In the genomic region with DNA sequence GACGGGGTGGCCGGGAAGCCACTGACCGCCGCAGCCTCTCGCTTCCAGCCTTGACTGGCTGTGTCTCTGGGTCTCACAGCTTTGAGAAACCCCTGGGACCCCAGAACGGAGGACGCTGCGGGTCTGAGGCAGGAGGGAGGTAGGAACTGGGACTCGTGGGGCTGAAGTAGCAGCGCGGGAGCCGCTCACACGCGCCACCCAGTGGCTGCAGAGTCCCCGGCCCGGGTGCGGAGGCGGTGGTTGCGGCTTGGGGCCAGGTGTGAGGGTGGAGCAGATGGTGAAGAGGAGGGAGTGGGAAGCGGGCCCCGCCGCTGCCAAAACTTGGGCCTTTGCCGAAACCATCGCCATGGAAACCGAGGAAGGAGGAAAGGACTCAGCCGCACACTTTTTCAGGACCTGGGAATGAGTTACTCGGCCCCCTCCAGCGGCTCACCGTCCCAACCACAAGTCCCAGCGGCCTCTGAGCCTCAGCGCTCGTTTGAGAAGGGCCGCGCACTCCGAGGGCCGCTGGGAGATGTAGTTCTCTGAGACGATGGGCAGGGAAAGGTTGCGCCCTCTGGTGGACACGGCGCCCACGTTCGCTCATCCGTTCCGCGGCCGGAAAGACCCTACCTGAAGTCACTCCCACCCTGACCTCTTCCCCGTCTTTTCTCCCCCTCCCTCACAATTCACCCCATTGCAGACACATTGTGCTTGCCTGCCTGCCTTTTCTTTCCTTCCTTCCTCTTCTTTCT, we compare ENCODE assay signal across 8 cellular contexts. TPM values are rescaled to one million over a fixed set of nuclear protein-coding genes. Genes with fewer than 3 reads are reported as not detected.
A peak's percentile ranks its signal among the peaks of the same experiment; 100 is the strongest.
DNase-seq lines count a peak whose midpoint lies in the region; ATAC-seq, FAIRE-seq and TF ChIP-seq lines count a peak whose summit lies in the region.

No MANE protein-coding gene starts in this region.

- peak overlapping the region; percentile 61 for H3K27ac Mint-ChIP-seq in mesothelial cell of epicardium

- H3K36me3 ChIP-seq in HUES6 (ENCODE audit: control insufficient read depth, insufficient read depth, low read length) = peaks cover 19% of the 10 kb centered on the region

- no peaks in the 10 kb centered on the region for H3K9me3 Mint-ChIP-seq in mesothelial cell of epicardium

- H3K27ac ChIP-seq in HUES6 (ENCODE audit: low read depth, low read length) = no peak overlapping the region; the same call in 1 of the 2 replicates

- peaks cover 18% of the 10 kb centered on the region for H3K4me1 Mint-ChIP-seq in mesothelial cell of epicardium

- peak; percentile 68 for ATAC-seq in GM21515 (IDR thresholded peaks at IDR 0.05; ENCODE audit: unreplicated experiment)

- peak; percentile 87 for DNase-seq in D341Med (ENCODE audit: low spot score)
- DNase-seq in NOMO-1 treated with dmso at 0.1 percent for 144 hours (lab: John Stamatoyannopoulos, UW; ENCODE audit: unreplicated experiment) = peak; percentile 94
- DNase-seq in activated CD8-positive, alpha-beta memory T cell treated with anti-CD3 and anti-CD28 coated beads, Interleukin-2, amount 50 U/mL, for 1 hour (ENCODE audit: extremely low read depth) = peak; percentile 87
- peak; percentile 87 to 97 for DNase-seq in mesothelial cell of epicardium (ENCODE audit: low spot score in 2 of 2, unreplicated experiment in 2 of 2)
- DNase-seq in stimulated activated CD8-positive, alpha-beta memory T cell treated with anti-CD3 and anti-CD28 coated beads, Interleukin-15, amount 100 ng/mL, for 24 hours (ENCODE audit: low read depth) = peak; percentile 89

- peak; percentile 87 for TF ChIP-seq CTCF in mesothelial cell of epicardium (IDR thresholded peaks at IDR 0.05; ENCODE audit: unreplicated experiment)

- H3K9me3 ChIP-seq in HUES6 (ENCODE audit: control insufficient read depth, insufficient read depth, low read depth, low read length) = no peaks in the 10 kb centered on the region

- peak overlapping the region; percentile 75 for H3K4me3 Mint-ChIP-seq in mesothelial cell of epicardium

- H3K4me3 ChIP-seq in HUES6 (ENCODE audit: low read depth, low read length) = peak overlapping the region; percentile 92

- H3K36me3 Mint-ChIP-seq in mesothelial cell of epicardium = peaks cover 9% of the 10 kb centered on the region

- peaks cover 47% of the 10 kb centered on the region for H3K27me3 Mint-ChIP-seq in mesothelial cell of epicardium (ENCODE audit: low read depth)

- peak overlapping the region; percentile 70 for H3K9ac ChIP-seq in HUES6 (ENCODE audit: low read length)

- peak; percentile 80 for FAIRE-seq in endometrium (lab: Jason Lieb, UNC)

- peaks cover 38% of the 10 kb centered on the region for H3K27me3 ChIP-seq in HUES6 (ENCODE audit: control insufficient read depth, insufficient read depth, low read length)

- peaks cover 18% of the 10 kb centered on the region for H3K4me1 ChIP-seq in HUES6 (ENCODE audit: control insufficient read depth, insufficient read depth, low read length)

RNA-seq across cellular contexts. Expression of gene SLC17A7, which starts 2.2 kb away (rescaled TPM):
- total RNA-seq in mesothelial cell of epicardium = 0.34 to 0.45 TPM (median 0.35 TPM) in 3 replicates

RNA-seq across cellular contexts. Expression of gene PIH1D1, which starts 8.1 kb away (rescaled TPM):
- 83.6 to 84.6 TPM (median 83.7 TPM) in 3 replicates for total RNA-seq in mesothelial cell of epicardium

RNA-seq across cellular contexts. Expression of gene ALDH16A1, which starts 9.5 kb away (rescaled TPM):
- 21.4 to 25.6 TPM (median 24.4 TPM) in 3 replicates for total RNA-seq in mesothelial cell of epicardium

RNA-seq across cellular contexts. Expression of gene GFY, which starts 18.3 kb away (rescaled TPM):
- total RNA-seq in mesothelial cell of epicardium = not detected in 3 replicates

RNA-seq across cellular contexts. Expression of gene PTH2, which starts 20.3 kb away (rescaled TPM):
- not detected in 3 replicates for total RNA-seq in mesothelial cell of epicardium
